Comparison of ENCODE assay signal across 1 cellular context in the genomic region with DNA sequence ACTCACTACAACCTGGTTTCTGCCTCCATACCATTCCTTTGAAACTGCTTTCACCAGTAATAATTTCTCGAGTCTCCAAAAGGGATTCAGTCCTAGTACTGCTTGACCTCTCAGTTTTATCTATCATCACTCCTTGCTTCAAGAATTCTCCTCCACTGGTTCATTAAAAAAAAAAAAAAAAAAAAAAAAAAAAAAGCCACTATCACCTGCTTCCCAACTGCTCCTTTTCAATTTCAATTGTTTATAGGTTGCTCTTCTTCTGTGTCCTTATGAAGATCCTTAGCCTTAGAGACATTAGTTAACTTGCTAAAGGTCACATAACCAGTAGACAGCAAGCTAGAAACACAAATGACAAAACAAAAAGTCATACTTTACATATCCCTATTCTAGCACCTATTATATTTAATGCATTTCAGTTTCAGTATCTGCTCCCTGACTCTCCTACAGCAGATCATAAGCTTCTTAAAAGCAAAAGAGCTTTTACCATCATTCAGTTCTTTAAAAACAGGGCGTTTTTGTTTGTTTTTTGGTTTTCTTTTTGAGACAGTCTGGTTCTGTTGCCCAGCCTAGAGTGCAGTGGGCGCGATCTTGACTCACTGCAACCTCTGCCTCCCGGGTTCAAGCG.
TF ChIP-seq lines count a peak whose summit lies in the region.

No MANE protein-coding gene starts in this region.

TF ChIP-seq in GM23338, 12 proteins besides CTCF, POLR2A, EP300 and RAD21 (continued from another document):
- TF ChIP-seq, protein P1, sequence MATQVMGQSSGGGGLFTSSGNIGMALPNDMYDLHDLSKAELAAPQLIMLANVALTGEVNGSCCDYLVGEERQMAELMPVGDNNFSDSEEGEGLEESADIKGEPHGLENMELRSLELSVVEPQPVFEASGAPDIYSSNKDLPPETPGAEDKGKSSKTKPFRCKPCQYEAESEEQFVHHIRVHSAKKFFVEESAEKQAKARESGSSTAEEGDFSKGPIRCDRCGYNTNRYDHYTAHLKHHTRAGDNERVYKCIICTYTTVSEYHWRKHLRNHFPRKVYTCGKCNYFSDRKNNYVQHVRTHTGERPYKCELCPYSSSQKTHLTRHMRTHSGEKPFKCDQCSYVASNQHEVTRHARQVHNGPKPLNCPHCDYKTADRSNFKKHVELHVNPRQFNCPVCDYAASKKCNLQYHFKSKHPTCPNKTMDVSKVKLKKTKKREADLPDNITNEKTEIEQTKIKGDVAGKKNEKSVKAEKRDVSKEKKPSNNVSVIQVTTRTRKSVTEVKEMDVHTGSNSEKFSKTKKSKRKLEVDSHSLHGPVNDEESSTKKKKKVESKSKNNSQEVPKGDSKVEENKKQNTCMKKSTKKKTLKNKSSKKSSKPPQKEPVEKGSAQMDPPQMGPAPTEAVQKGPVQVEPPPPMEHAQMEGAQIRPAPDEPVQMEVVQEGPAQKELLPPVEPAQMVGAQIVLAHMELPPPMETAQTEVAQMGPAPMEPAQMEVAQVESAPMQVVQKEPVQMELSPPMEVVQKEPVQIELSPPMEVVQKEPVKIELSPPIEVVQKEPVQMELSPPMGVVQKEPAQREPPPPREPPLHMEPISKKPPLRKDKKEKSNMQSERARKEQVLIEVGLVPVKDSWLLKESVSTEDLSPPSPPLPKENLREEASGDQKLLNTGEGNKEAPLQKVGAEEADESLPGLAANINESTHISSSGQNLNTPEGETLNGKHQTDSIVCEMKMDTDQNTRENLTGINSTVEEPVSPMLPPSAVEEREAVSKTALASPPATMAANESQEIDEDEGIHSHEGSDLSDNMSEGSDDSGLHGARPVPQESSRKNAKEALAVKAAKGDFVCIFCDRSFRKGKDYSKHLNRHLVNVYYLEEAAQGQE (IDR thresholded peaks at IDR 0.05; ENCODE audit: unreplicated experiment), result no peak
- TF ChIP-seq EZH2 (IDR thresholded peaks at IDR 0.05; ENCODE audit: low read depth, unreplicated experiment), result no peak
- TF ChIP-seq STAT1 (IDR thresholded peaks at IDR 0.05; ENCODE audit: unreplicated experiment), result no peak
